In genomic region chr17:78798695-78799559, GRCh38 we compare ENCODE assay signal across 8 cellular contexts. TPM values are rescaled to one million over a fixed set of nuclear protein-coding genes. Genes with fewer than 3 reads are reported as not detected.
DNase-seq lines count a peak whose midpoint lies in the region; ATAC-seq and TF ChIP-seq lines count a peak whose summit lies in the region.

No MANE protein-coding gene starts in this region.

- peak overlapping the region; percentile 77 for H3K27ac Mint-ChIP-seq in activated naive CD8-positive, alpha-beta T cell

- H3K27me3 Mint-ChIP-seq in activated naive CD8-positive, alpha-beta T cell: no peaks in the 10 kb centered on the region

- TF ChIP-seq CTCF in HFF-Myc (IDR thresholded peaks at IDR 0.05; ENCODE audit: low read depth, low read length, missing control alignments) (peak; percentile 36), transverse colon (IDR thresholded peaks at IDR 0.05) (peak; percentile 31 to 36 (median 34))

- WGBS in transverse colon (ENCODE audit: low coverage in 1 of 2), 2 donors: 81 to 85% methylated on average over 15 to 33 of the region's 33 CpGs

- no peak for TF ChIP-seq POLR2A in transverse colon (IDR thresholded peaks at IDR 0.05)

- no peak overlapping the region for H3K4me3 Mint-ChIP-seq in activated naive CD8-positive, alpha-beta T cell

- H3K27me3 ChIP-seq in transverse colon (no peaks in the 10 kb centered on the region), MG63 (no peaks in the 10 kb centered on the region)

- peaks cover 41% of the 10 kb centered on the region for H3K4me1 Mint-ChIP-seq in activated naive CD8-positive, alpha-beta T cell (ENCODE audit: low read depth)

- no peaks in the 10 kb centered on the region for H3K9me3 Mint-ChIP-seq in activated naive CD8-positive, alpha-beta T cell (ENCODE audit: low read depth)

- no peak overlapping the region for H3K4me3 ChIP-seq in HFF-Myc (replicated peaks; ENCODE audit: low read depth, low read length)
- H3K4me3 ChIP-seq in transverse colon: no peak overlapping the region
- H3K4me3 ChIP-seq in MG63: no peak overlapping the region

- peaks cover 9% of the 10 kb centered on the region for H3K36me3 Mint-ChIP-seq in activated naive CD8-positive, alpha-beta T cell

- DNase-seq in COR-L47 (lab: John Stamatoyannopoulos, UW) (peak; percentile 26), HFF-Myc (ENCODE audit: extremely low read depth, low read depth) (no peak), inferior parietal cortex (ENCODE audit: extremely low spot score) (peak; percentile 76), transverse colon (no peak), amniotic stem cell (lab: John Stamatoyannopoulos, UW) (no peak), MG63 (no peak)

- no peak for TF ChIP-seq EP300 in transverse colon (IDR thresholded peaks at IDR 0.05; ENCODE audit: low read depth)

- ATAC-seq in HG03039 (IDR thresholded peaks at IDR 0.05; ENCODE audit: unreplicated experiment): no peak

- H3K36me3 ChIP-seq in transverse colon (peaks cover 0 to 37% (median 14%) of the 10 kb centered on the region in 4 donors), MG63 (peaks cover 80% of the 10 kb centered on the region)

- in situ Hi-C loops in transverse colon (cut with MboI; ENCODE audit: low pct_ligation_motif_present in 1 of 4, low pct_unique_long_range_greater_than_20kb in 1 of 4, low sequenced_read_pairs in 3 of 4): no loop called here

- H3K9me3 ChIP-seq in transverse colon: no peaks in the 10 kb centered on the region
- no peaks in the 10 kb centered on the region for H3K9me3 ChIP-seq in MG63

- no peaks in the 10 kb centered on the region for H3K4me1 ChIP-seq in transverse colon

- no peak overlapping the region for H3K27ac ChIP-seq in transverse colon

- intact Hi-C loops in transverse colon (cut with DNase I; ENCODE audit: low total_unique reads): loop anchor here (5.0 kb wide), 1 partner anchor 302 kb away; no protein-coding TSS in a partner anchor

RNA-seq across cellular contexts. Expression of gene CYTH1, which starts 16.9 kb away (rescaled TPM):
- 100 to 1,000 TPM; 103 to 156 (median 142) TPM for total RNA-seq in transverse colon
- total RNA-seq in MG63 (2014; rRNA removed; shearing (Covaris generic); ENCODE audit: low replicate concordance): 11.2 and 17.2 TPM in 2 replicates

RNA-seq across cellular contexts. Expression of gene USP36, which starts 41.7 kb away (rescaled TPM):
- 10 to 100 TPM; 28.5 to 96.5 (median 63.5) TPM for total RNA-seq in transverse colon
- 16.3 and 33.4 TPM in 2 replicates for total RNA-seq in MG63 (2014; rRNA removed; shearing (Covaris generic); ENCODE audit: low replicate concordance)

Comparison
In these comparisons a context has a peak if more than half of its experiments do, and no peak if none do; other contexts are left out.
1. DNase-seq: peak in COR-L47 (single experiment) and inferior parietal cortex (single experiment); none in HFF-Myc (single experiment), transverse colon (single experiment), amniotic stem cell (single experiment) and MG63 (single experiment).